In genomic region chr4:2794707-2795557, GRCh38 we compare ENCODE assay signal across 8 cellular contexts. TPM values are rescaled to one million over a fixed set of nuclear protein-coding genes. Genes with fewer than 3 reads are reported as not detected.
DNase-seq lines count a peak whose midpoint lies in the region; ATAC-seq, FAIRE-seq and TF ChIP-seq lines count a peak whose summit lies in the region.

No MANE protein-coding gene starts in this region.

- no peak for FAIRE-seq in GM12892 (lab: Jason Lieb, UNC)

- peak overlapping the region; percentile 86 for H3K4me3 Mint-ChIP-seq in stimulated activated naive CD8-positive, alpha-beta T cell treated with anti-CD3 and anti-CD28 coated beads, Interleukin-15, Interleukin-2, amounts not matched to agents 100 ng/mL and 50 ng/mL, for 24 hours

- H3K27me3 Mint-ChIP-seq in stimulated activated naive CD8-positive, alpha-beta T cell treated with anti-CD3 and anti-CD28 coated beads, Interleukin-15, Interleukin-2, amounts not matched to agents 100 ng/mL and 50 ng/mL, for 24 hours: no peaks in the 10 kb centered on the region

- H3K36me3 Mint-ChIP-seq in stimulated activated naive CD8-positive, alpha-beta T cell treated with anti-CD3 and anti-CD28 coated beads, Interleukin-15, Interleukin-2, amounts not matched to agents 100 ng/mL and 50 ng/mL, for 24 hours (ENCODE audit: low read depth): no peaks in the 10 kb centered on the region

- no peaks in the 10 kb centered on the region for H3K36me3 ChIP-seq in body of pancreas (replicated peaks in 1 of 2; ENCODE audit: insufficient read depth in 1 of 2, low read depth in 2 of 2)
- no peaks in the 10 kb centered on the region for H3K36me3 ChIP-seq in upper lobe of right lung

- intact Hi-C loops in body of pancreas (cut with DNase I): no loop called here
- intact Hi-C loops in lower leg skin (cut with DNase I; ENCODE audit: low total_unique reads): no loop called here
- intact Hi-C loops in upper lobe of right lung (cut with DNase I): no loop called here

- DNase-seq in stimulated activated naive CD8-positive, alpha-beta T cell treated with anti-CD3 and anti-CD28 coated beads, Interleukin-15, Interleukin-2, amounts not matched to agents 100 U/mL and 50 U/mL, for 24 hours: no peak
- DNase-seq in body of pancreas (peak in 3 of 4 donors; percentile 17 to 78 (median 56)), lower leg skin (ENCODE audit: low spot score in 2 of 2) (peak; percentile 56 to 93), upper lobe of right lung (peak; percentile 81), GM12892 (ENCODE audit: insufficient read length) (no peak)

- TF ChIP-seq CTCF in body of pancreas (IDR thresholded peaks at IDR 0.05) (no peak), lower leg skin (IDR thresholded peaks at IDR 0.05) (no peak), upper lobe of right lung (IDR thresholded peaks at IDR 0.05) (no peak)

- TF ChIP-seq POLR2A in body of pancreas (IDR thresholded peaks at IDR 0.05) (peak in 1 of 3 donors; percentile 38), lower leg skin (IDR thresholded peaks at IDR 0.05) (no peak), GM12892 (IDR thresholded peaks at IDR 0.05; ENCODE audit: low read depth, low read length) (no peak)

- 67 to 74% methylated on average over 7 to 12 of the region's 12 CpGs for WGBS in body of pancreas, 2 donors
- WGBS in lower leg skin, 2 donors: 41 to 52% methylated on average over 10 to 11 of the region's 12 CpGs

- peaks cover 85% of the 10 kb centered on the region for H3K4me1 ChIP-seq in body of pancreas
- peaks cover 75% of the 10 kb centered on the region for H3K4me1 ChIP-seq in upper lobe of right lung

- H3K27me3 ChIP-seq in body of pancreas: no peaks in the 10 kb centered on the region
- no peaks in the 10 kb centered on the region for H3K27me3 ChIP-seq in upper lobe of right lung

- H3K9me3 Mint-ChIP-seq in stimulated activated naive CD8-positive, alpha-beta T cell treated with anti-CD3 and anti-CD28 coated beads, Interleukin-15, Interleukin-2, amounts not matched to agents 100 ng/mL and 50 ng/mL, for 24 hours: no peaks in the 10 kb centered on the region

- H3K27ac ChIP-seq in body of pancreas: peak overlapping the region; percentile 58 to 86 (median 82)
- H3K27ac ChIP-seq in upper lobe of right lung: peak overlapping the region; percentile 87

- H3K9me3 ChIP-seq in body of pancreas (no peaks in the 10 kb centered on the region), upper lobe of right lung (no peaks in the 10 kb centered on the region)

- ATAC-seq in stimulated activated naive CD8-positive, alpha-beta T cell treated with anti-CD3 and anti-CD28 coated beads, Interleukin-15, Interleukin-2, amounts not matched to agents 100 U/mL and 50 U/mL, for 24 hours: no peak
- ATAC-seq in body of pancreas: no peak
- ATAC-seq in upper lobe of right lung: peak; percentile 20
- ATAC-seq in HG02588 (IDR thresholded peaks at IDR 0.05; ENCODE audit: unreplicated experiment): no peak
- no peak for ATAC-seq in HG02763 (IDR thresholded peaks at IDR 0.05; ENCODE audit: unreplicated experiment)

- peaks cover 50% of the 10 kb centered on the region for H3K4me1 Mint-ChIP-seq in stimulated activated naive CD8-positive, alpha-beta T cell treated with anti-CD3 and anti-CD28 coated beads, Interleukin-15, Interleukin-2, amounts not matched to agents 100 ng/mL and 50 ng/mL, for 24 hours (ENCODE audit: low read depth)

- peak overlapping the region; percentile 49 for H3K27ac Mint-ChIP-seq in stimulated activated naive CD8-positive, alpha-beta T cell treated with anti-CD3 and anti-CD28 coated beads, Interleukin-15, Interleukin-2, amounts not matched to agents 100 ng/mL and 50 ng/mL, for 24 hours

- H3K4me3 ChIP-seq in body of pancreas: no peak overlapping the region
- no peak overlapping the region for H3K4me3 ChIP-seq in lower leg skin (ENCODE audit: low read depth, poor library complexity, severe bottlenecking)
- H3K4me3 ChIP-seq in upper lobe of right lung: peak overlapping the region; percentile 75

RNA-seq across cellular contexts. Expression of gene SH3BP2, which starts 2.0 kb away (rescaled TPM):
- total RNA-seq in body of pancreas: 10 to 100 TPM; 29.0 to 33.5 TPM
- 100 to 1,000 TPM; 106 to 291 (median 178) TPM for total RNA-seq in lower leg skin
- total RNA-seq in upper lobe of right lung: 99.0 TPM
- 27.8 TPM for polyA plus RNA-seq in GM12892 (2012; ENCODE audit: missing spikeins)

RNA-seq across cellular contexts. Expression of gene TNIP2, which starts 38.8 kb away (rescaled TPM):
- total RNA-seq in body of pancreas (10 to 100 TPM; 39.7 to 75.8 TPM), lower leg skin (10 to 100 TPM; 37.9 to 42.5 (median 40.3) TPM), upper lobe of right lung (43.4 TPM)
- polyA plus RNA-seq in GM12892 (2012; ENCODE audit: missing spikeins): 35.5 TPM

RNA-seq across cellular contexts. Expression of gene ADD1, which starts 48.7 kb away (rescaled TPM):
- total RNA-seq in body of pancreas (100 to 1,000 TPM in 1 of 2 donors, 10 to 100 TPM in 1; 84.1 to 266 TPM), lower leg skin (100 to 1,000 TPM; 102 to 153 (median 135) TPM), upper lobe of right lung (286 TPM)
- 77.1 TPM for polyA plus RNA-seq in GM12892 (2012; ENCODE audit: missing spikeins)

Comparison
In these comparisons a context has a peak if more than half of its experiments do, and no peak if none do; other contexts are left out.
1. DNase-seq: peak in body of pancreas (3 of 4), lower leg skin (2 of 2) and upper lobe of right lung (single experiment); none in stimulated activated naive CD8-positive, alpha-beta T cell treated with anti-CD3 and anti-CD28 coated beads, Interleukin-15, Interleukin-2, amounts not matched to agents 100 U/mL and 50 U/mL, for 24 hours (single experiment) and GM12892 (single experiment).